In the genomic region with DNA sequence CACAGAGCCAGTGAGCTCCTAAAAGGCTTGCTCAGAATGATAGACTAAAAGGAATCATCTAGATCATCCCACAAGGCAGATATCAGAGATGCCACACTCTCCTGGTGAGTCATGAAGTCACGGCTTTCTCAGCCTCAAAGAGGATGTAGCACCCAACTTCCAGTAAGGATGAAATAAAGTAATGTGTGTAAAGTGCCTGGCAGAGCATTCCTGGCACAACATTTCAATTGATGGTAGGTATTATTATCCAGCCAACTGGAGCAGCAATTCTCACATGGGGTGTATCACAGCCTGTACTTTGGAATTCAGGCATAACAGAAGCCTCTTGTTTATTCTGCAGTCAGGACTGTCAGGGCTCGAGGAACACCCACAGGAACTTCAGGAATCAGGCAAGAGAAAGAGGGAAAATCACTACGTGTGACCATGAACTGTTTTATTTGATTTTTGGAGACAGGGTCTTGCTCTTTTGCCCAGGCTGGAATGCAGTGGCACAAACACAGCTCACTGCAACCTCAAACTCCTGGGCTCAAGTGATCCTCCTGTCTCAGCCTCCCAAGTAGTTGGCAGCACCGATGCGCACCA, we compare ENCODE assay signal across 1 cellular context.
A peak's percentile ranks its signal among the peaks of the same experiment; 100 is the strongest.
TF ChIP-seq lines count a peak whose summit lies in the region.

No MANE protein-coding gene starts in this region.

TF ChIP-seq in SK-N-SH, 30 proteins besides CTCF, POLR2A, EP300 and RAD21 (continued from another document):
- TF ChIP-seq, protein P1, sequence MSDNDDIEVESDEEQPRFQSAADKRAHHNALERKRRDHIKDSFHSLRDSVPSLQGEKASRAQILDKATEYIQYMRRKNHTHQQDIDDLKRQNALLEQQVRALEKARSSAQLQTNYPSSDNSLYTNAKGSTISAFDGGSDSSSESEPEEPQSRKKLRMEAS (IDR thresholded peaks at IDR 0.05; ENCODE audit: low read depth): peak; percentile 66
- 0 out of 2 replicates have a peak, but pooled peaks have one; percentile 20 for TF ChIP-seq POLR2AphosphoS5 (IDR thresholded peaks at IDR 0.05; ENCODE audit: low read depth, low read length)
- no peak for TF ChIP-seq CHD2 (IDR thresholded peaks at IDR 0.05; ENCODE audit: low read length, partially characterized antibody)
